In the genomic region with DNA sequence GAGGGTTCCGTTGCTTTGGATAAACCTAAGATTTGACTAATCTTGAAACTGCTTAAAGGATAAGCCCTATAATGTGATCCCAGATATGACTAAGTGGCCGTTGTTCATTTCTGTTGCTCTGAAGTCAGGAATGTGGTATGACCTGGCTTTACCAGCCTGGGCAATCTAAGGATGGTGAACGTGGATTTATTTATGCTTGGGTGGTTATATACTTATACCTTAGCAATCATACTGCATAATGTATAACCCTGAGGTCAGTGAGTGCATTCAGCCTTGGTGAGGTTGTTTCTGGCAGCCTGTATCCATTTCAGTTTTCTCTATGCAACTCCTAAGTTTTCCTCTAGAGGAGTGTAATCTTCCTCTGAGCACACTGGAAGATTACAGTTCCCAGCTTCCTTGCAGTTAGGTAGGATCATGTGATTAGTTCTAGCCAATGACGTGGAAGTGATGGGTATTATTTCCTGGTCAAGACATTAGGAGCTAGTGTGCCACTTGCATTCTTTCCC, we compare ENCODE assay signal across 10 cellular contexts. TPM values are rescaled to one million over a fixed set of nuclear protein-coding genes. Genes with fewer than 3 reads are reported as not detected.
DNase-seq lines count a peak whose midpoint lies in the region; ATAC-seq, FAIRE-seq and TF ChIP-seq lines count a peak whose summit lies in the region.
"Had no signal": no experiment of that assay in that cellular context is flagged by ENCODE, and none has a peak within 500 bp of the region (broad histone marks: within the 10 kb centered on the region; RNA-seq: fewer than 3 reads in every experiment).

No MANE protein-coding gene starts in this region.

- no peak overlapping the region for H3K23ac ChIP-seq in mesenchymal stem cell (ENCODE audit: low read length in 2 of 2)

- H4K91ac ChIP-seq in mesenchymal stem cell (ENCODE audit: low read length): no peak overlapping the region

- TF ChIP-seq CTCF in astrocyte of the spinal cord (IDR thresholded peaks at IDR 0.05; ENCODE audit: low read depth, low read length): peak; percentile 21

- in situ Hi-C loops in astrocyte of the spinal cord (cut with HindIII; ENCODE audit: low sequenced_read_pairs): no loop called here

- H2AFZ ChIP-seq in mesenchymal stem cell (ENCODE audit: low read depth, low read length): no peak overlapping the region

- H3K27me3 ChIP-seq in mesenchymal stem cell (ENCODE audit: control insufficient read depth in 1 of 2, insufficient read depth in 1 of 2, low read length in 2 of 2): no peaks in the 10 kb centered on the region
- H3K27me3 ChIP-seq: Peyer's patch had no signal

- H2BK120ac ChIP-seq in mesenchymal stem cell (ENCODE audit: low read depth, low read length): no peak overlapping the region

- H3K18ac ChIP-seq in mesenchymal stem cell (ENCODE audit: low read depth in 1 of 2, low read length in 2 of 2): no peak overlapping the region

- H3K4me3 ChIP-seq in astrocyte of the spinal cord (ENCODE audit: low read depth, low read length) (no peak overlapping the region), mesenchymal stem cell (ENCODE audit: insufficient read depth in 1 of 2, low read depth in 1 of 2, low read length in 2 of 2) (peak overlapping the region in 1 of 2 experiments; percentile 46)
- H3K4me3 ChIP-seq: Peyer's patch had no signal

- H3K14ac ChIP-seq in mesenchymal stem cell (ENCODE audit: low read length in 2 of 2): no peak overlapping the region

- H3K27ac ChIP-seq in mesenchymal stem cell (ENCODE audit: low read length, poor library complexity, severe bottlenecking): peak overlapping the region; percentile 57
- H3K27ac ChIP-seq: Peyer's patch had no signal

- no peak overlapping the region for H2BK5ac ChIP-seq in mesenchymal stem cell (ENCODE audit: low read depth, low read length, poor library complexity, severe bottlenecking)

- no peak overlapping the region for H2BK12ac ChIP-seq in mesenchymal stem cell (ENCODE audit: low read length in 2 of 2)

- no peak overlapping the region for H2BK15ac ChIP-seq in mesenchymal stem cell (ENCODE audit: low read depth, poor library complexity, severe bottlenecking)

- peak; percentile 35 for DNase-seq in D341Med (ENCODE audit: low spot score)
- DNase-seq in HTR-8/SVneo (ENCODE audit: insufficient read length, low spot score): peak; percentile 51
- peak; percentile 33 for DNase-seq in astrocyte of the spinal cord (ENCODE audit: low read depth, low spot score)
- DNase-seq in mesenchymal stem cell: no peak
- DNase-seq in SW480 (ENCODE audit: low spot score): no peak
- no peak for DNase-seq in NCI-H2196 treated with DMSO at 0.1 percent for 48 hours (lab: John Stamatoyannopoulos, UW; ENCODE audit: unreplicated experiment)
- DNase-seq in T-helper 9 cell: no peak
- DNase-seq: KBM-7, Peyer's patch had no signal

- WGBS in mesenchymal stem cell: 34% methylated on average over 3 of the region's 4 CpGs

- H3K4me2 ChIP-seq in mesenchymal stem cell (ENCODE audit: low read length, poor library complexity, severe bottlenecking): no peak overlapping the region

- H3K9ac ChIP-seq in mesenchymal stem cell (ENCODE audit: low read length): peak overlapping the region; percentile 39

- H4K8ac ChIP-seq in mesenchymal stem cell (ENCODE audit: low read length): no peak overlapping the region

- peaks cover 9% of the 10 kb centered on the region for H3K79me1 ChIP-seq in mesenchymal stem cell (replicated peaks; ENCODE audit: low read length, poor library complexity, severe bottlenecking)

- no peak for ATAC-seq in GM18520 (IDR thresholded peaks at IDR 0.05; ENCODE audit: unreplicated experiment)

- H3K4ac ChIP-seq in mesenchymal stem cell (ENCODE audit: low read depth in 1 of 2, low read length in 2 of 2): no peak overlapping the region

- H3K9me3 ChIP-seq in mesenchymal stem cell (ENCODE audit: control insufficient read depth, low read length): peaks cover 7% of the 10 kb centered on the region
- H3K9me3 ChIP-seq: Peyer's patch had no signal

- no peaks in the 10 kb centered on the region for H3K36me3 ChIP-seq in mesenchymal stem cell (ENCODE audit: control insufficient read depth in 1 of 2, insufficient read depth in 2 of 2, low read depth in 1 of 2, low read length in 2 of 2)
- H3K36me3 ChIP-seq: Peyer's patch had no signal

- no peak overlapping the region for H2AK5ac ChIP-seq in mesenchymal stem cell (ENCODE audit: low read length, severe bottlenecking)

- FAIRE-seq in HTR-8/SVneo (lab: Jason Lieb, UNC): peak; percentile 60

- H3K4me1 ChIP-seq in mesenchymal stem cell (ENCODE audit: control insufficient read depth, insufficient read depth, low read depth, low read length): peaks cover 4% of the 10 kb centered on the region
- H3K4me1 ChIP-seq: Peyer's patch had no signal

RNA-seq across cellular contexts. Expression of a gene that starts 41.9 kb away (rescaled TPM):
- 45.4 TPM for polyA plus RNA-seq in mesenchymal stem cell (2013, experiment 1 of 2)
- polyA plus RNA-seq in mesenchymal stem cell (2013, experiment 2 of 2): 43.8 TPM

RNA-seq across cellular contexts. Expression of a gene that starts 42.1 kb away (rescaled TPM):
- polyA plus RNA-seq in mesenchymal stem cell (2013, experiment 1 of 2): 10.6 TPM
- 9.8 TPM for polyA plus RNA-seq in mesenchymal stem cell (2013, experiment 2 of 2)

Comparison
In these comparisons a context has a peak if more than half of its experiments do, and no peak if none do; other contexts are left out.
1. DNase-seq: peak in D341Med (single experiment), HTR-8/SVneo (single experiment) and astrocyte of the spinal cord (single experiment); none in mesenchymal stem cell (single experiment), SW480 (single experiment), NCI-H2196 treated with DMSO at 0.1 percent for 48 hours (single experiment) and T-helper 9 cell (single experiment).